ENCODE assay signal across 22 cellular contexts in the genomic region with DNA sequence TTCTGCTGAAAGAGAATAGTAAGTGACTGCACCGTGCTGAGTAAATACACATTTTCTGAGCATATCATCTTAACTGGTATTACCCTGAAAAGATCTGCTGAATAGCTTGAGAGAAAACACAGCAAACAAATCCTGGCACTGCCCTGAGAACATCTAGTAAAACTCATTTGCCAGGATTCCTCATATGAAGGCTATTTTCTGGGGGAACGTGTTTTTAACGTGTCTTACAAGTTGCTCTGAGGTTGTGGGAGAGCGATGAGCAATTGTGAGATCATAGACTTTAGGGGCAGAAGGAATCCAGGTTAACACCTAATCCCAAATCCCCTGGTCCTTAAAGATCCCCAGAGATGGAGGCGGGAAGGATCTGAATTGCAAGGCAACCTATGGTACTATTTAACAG.
DNase-seq lines count a peak whose midpoint lies in the region; ATAC-seq lines count a peak whose summit lies in the region.
"Had no signal": no experiment of that assay in that cellular context is flagged by ENCODE, and none has a peak within 500 bp of the region (broad histone marks: within the 10 kb centered on the region; RNA-seq: fewer than 3 reads in every experiment).

No MANE protein-coding gene starts in this region.

- ATAC-seq in GM18520 (IDR thresholded peaks at IDR 0.05; ENCODE audit: unreplicated experiment), result no peak
- ATAC-seq: A549, T-cell had no signal

- DNase-seq in AG08395 (ENCODE audit: low spot score) (peak; percentile 39), HK-2 (ENCODE audit: unreplicated experiment) (peak; percentile 6), astrocyte of the hippocampus (ENCODE audit: low read depth, low spot score) (peak; percentile 43), glomerular visceral epithelial cell (ENCODE audit: extremely low spot score) (peak; percentile 62), nucleus accumbens (lab: John Stamatoyannopoulos, UW) (no peak), GM19238 (ENCODE audit: insufficient read length, low spot score) (no peak), mesenteric fat pad (ENCODE audit: low spot score) (no peak)
- DNase-seq: activated gamma-delta T cell; amygdala; effector CD8-positive, alpha-beta T cell; hypothalamus; Karpas-422; kidney; naive B cell; NCI-H1105 treated with DMSO at 0.1 percent for 48 hours; NCI-H2107; NCI-H69; ovary; SIG-M5; T-cell had no signal

Comparison
In these comparisons a context has a peak if more than half of its experiments do, and no peak if none do; other contexts are left out.
1. DNase-seq: peak in AG08395 (single experiment), HK-2 (single experiment), astrocyte of the hippocampus (single experiment) and glomerular visceral epithelial cell (single experiment); none in nucleus accumbens (0 of 56), GM19238 (single experiment) and mesenteric fat pad (single experiment).